30 cellular contexts compared by ENCODE assay signal in the genomic region with DNA sequence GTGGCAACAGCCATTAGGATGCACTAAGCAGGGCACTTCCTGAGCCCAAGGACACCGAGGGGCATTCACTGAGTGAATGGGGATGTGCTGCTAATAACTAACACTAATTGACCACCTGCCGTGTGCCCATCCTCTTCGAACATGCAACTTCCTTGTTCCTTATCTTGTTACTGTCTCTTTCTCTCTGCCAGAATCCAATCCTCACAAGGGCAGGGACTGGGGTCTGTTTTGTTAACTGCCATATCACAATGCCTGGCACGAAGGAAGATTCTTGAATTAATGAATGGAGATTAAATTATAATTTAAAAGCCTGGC. TPM values are rescaled to one million over a fixed set of nuclear protein-coding genes. Genes with fewer than 3 reads are reported as not detected.
DNase-seq lines count a peak whose midpoint lies in the region; ATAC-seq and TF ChIP-seq lines count a peak whose summit lies in the region.
"Had no signal": no experiment of that assay in that cellular context is flagged by ENCODE, and none has a peak within 500 bp of the region (broad histone marks: within the 10 kb centered on the region; RNA-seq: fewer than 3 reads in every experiment).

No MANE protein-coding gene starts in this region.

- no peak overlapping the region for H3K27ac Mint-ChIP-seq in activated CD8-positive, alpha-beta T cell treated with anti-CD3 and anti-CD28 coated beads for 36 hours
- no peak overlapping the region for H3K27ac Mint-ChIP-seq in activated CD8-positive, alpha-beta T cell treated with anti-CD3 and anti-CD28 coated beads, Interleukin-2, amount 10 ng/mL, durations not matched to agents 7 days and 5 days
- no peak overlapping the region for H3K27ac Mint-ChIP-seq in glutamatergic neuron (ENCODE audit: unreplicated experiment)
- H3K27ac Mint-ChIP-seq: activated CD4-positive, alpha-beta T cell treated with anti-CD3 and anti-CD28 coated beads, Interleukin-2, amount 10 ng/mL, durations not matched to agents 7 days and 5 days; brain; mesothelial cell of epicardium; T-helper 1 cell treated with Interleukin-12 subunit alpha and Interleukin-12 subunit beta and Interleukin-4 antibody, amounts not matched to agents 30 μg/mL and 1 μg/mL, for 36 hours had no signal

- CTCF ChIA-PET in activated CD8-positive, alpha-beta T cell treated with anti-CD3 and anti-CD28 coated beads for 36 hours (lab: Charles Lee): no interaction called here
- CTCF ChIA-PET in activated CD8-positive, alpha-beta T cell treated with anti-CD3 and anti-CD28 coated beads, Interleukin-2, amount 10 ng/mL, durations not matched to agents 7 days and 5 days (lab: Charles Lee): no interaction called here

- H3K79me2 ChIP-seq in osteoblast (ENCODE audit: insufficient read depth, low read length): no peaks in the 10 kb centered on the region
- H3K79me2 ChIP-seq: parathyroid adenoma had no signal

- H2AFZ ChIP-seq in osteoblast (ENCODE audit: low read length): no peak overlapping the region
- H2AFZ ChIP-seq: parathyroid adenoma had no signal

- no peaks in the 10 kb centered on the region for H3K9me3 ChIP-seq in HUES64 (ENCODE audit: insufficient read depth, low read depth, low read length)
- no peaks in the 10 kb centered on the region for H3K9me3 ChIP-seq in osteoblast (ENCODE audit: low read depth, low read length)
- no peaks in the 10 kb centered on the region for H3K9me3 ChIP-seq in uterus
- no peaks in the 10 kb centered on the region for H3K9me3 ChIP-seq in mucosa of descending colon
- H3K9me3 ChIP-seq: left lung, right lobe of liver had no signal

- no peak for TF ChIP-seq POLR2A in uterus (IDR thresholded peaks at IDR 0.05)

- no peak overlapping the region for H3K27ac ChIP-seq in HUES64 (ENCODE audit: low read depth, low read length)
- no peak overlapping the region for H3K27ac ChIP-seq in osteoblast (ENCODE audit: low read depth, low read length)
- no peak overlapping the region for H3K27ac ChIP-seq in uterus
- H3K27ac ChIP-seq: epithelial cell of prostate, HL-60, left lung, parathyroid adenoma, right lobe of liver had no signal

- H3K4me2 ChIP-seq in osteoblast (ENCODE audit: insufficient read depth, low read length): no peak overlapping the region

- ATAC-seq in activated CD8-positive, alpha-beta T cell treated with anti-CD3 and anti-CD28 coated beads for 36 hours: no peak
- ATAC-seq in activated CD8-positive, alpha-beta T cell treated with anti-CD3 and anti-CD28 coated beads, Interleukin-2, amount 10 ng/mL, durations not matched to agents 7 days and 5 days: no peak
- ATAC-seq in mucosa of descending colon: no peak
- ATAC-seq: HCT116, left lung, right lobe of liver had no signal

- no peak for TF ChIP-seq CTCF in activated CD8-positive, alpha-beta T cell treated with anti-CD3 and anti-CD28 coated beads for 36 hours (IDR thresholded peaks at IDR 0.05)
- TF ChIP-seq CTCF in glutamatergic neuron (IDR thresholded peaks at IDR 0.05; ENCODE audit: partially characterized antibody, unreplicated experiment): no peak
- TF ChIP-seq CTCF in osteoblast (IDR thresholded peaks at IDR 0.05; ENCODE audit: extremely low read depth, low read depth, low read length): no peak
- TF ChIP-seq CTCF in uterus (IDR thresholded peaks at IDR 0.05): no peak
- no peak for TF ChIP-seq CTCF in mucosa of descending colon (IDR thresholded peaks at IDR 0.05)

- no peak overlapping the region for H3K9ac ChIP-seq in HUES64 (ENCODE audit: low read depth, low read length)
- H3K9ac ChIP-seq: parathyroid adenoma had no signal

- H3K27me3 Mint-ChIP-seq in activated CD8-positive, alpha-beta T cell treated with anti-CD3 and anti-CD28 coated beads for 36 hours: peaks cover 28% of the 10 kb centered on the region
- H3K27me3 Mint-ChIP-seq in activated CD8-positive, alpha-beta T cell treated with anti-CD3 and anti-CD28 coated beads, Interleukin-2, amount 10 ng/mL, durations not matched to agents 7 days and 5 days (ENCODE audit: low read depth): peaks cover 26% of the 10 kb centered on the region
- peaks cover 9% of the 10 kb centered on the region for H3K27me3 Mint-ChIP-seq in glutamatergic neuron (ENCODE audit: unreplicated experiment)

- peaks cover 23% of the 10 kb centered on the region for H3K36me3 Mint-ChIP-seq in activated CD8-positive, alpha-beta T cell treated with anti-CD3 and anti-CD28 coated beads for 36 hours (ENCODE audit: low read depth)
- peaks cover 10% of the 10 kb centered on the region for H3K36me3 Mint-ChIP-seq in activated CD8-positive, alpha-beta T cell treated with anti-CD3 and anti-CD28 coated beads, Interleukin-2, amount 10 ng/mL, durations not matched to agents 7 days and 5 days (ENCODE audit: low read depth)
- peaks cover 3% of the 10 kb centered on the region for H3K36me3 Mint-ChIP-seq in glutamatergic neuron (ENCODE audit: unreplicated experiment)

- H4K20me1 ChIP-seq in osteoblast (ENCODE audit: insufficient read depth, low read length): no peaks in the 10 kb centered on the region

- H3K4me3 Mint-ChIP-seq in activated CD8-positive, alpha-beta T cell treated with anti-CD3 and anti-CD28 coated beads for 36 hours: peak overlapping the region; percentile 52
- H3K4me3 Mint-ChIP-seq in activated CD8-positive, alpha-beta T cell treated with anti-CD3 and anti-CD28 coated beads, Interleukin-2, amount 10 ng/mL, durations not matched to agents 7 days and 5 days: no peak overlapping the region
- H3K4me3 Mint-ChIP-seq in glutamatergic neuron (ENCODE audit: unreplicated experiment): peak overlapping the region; percentile 71
- H3K4me3 Mint-ChIP-seq: activated CD4-positive, alpha-beta T cell treated with anti-CD3 and anti-CD28 coated beads, Interleukin-2, amount 10 ng/mL, durations not matched to agents 7 days and 5 days; brain; mesothelial cell of epicardium; T-helper 1 cell treated with Interleukin-12 subunit alpha and Interleukin-12 subunit beta and Interleukin-4 antibody, amounts not matched to agents 30 μg/mL and 1 μg/mL, for 36 hours had no signal

- H3K4me1 ChIP-seq in HUES64 (ENCODE audit: insufficient read depth, low read length) (no peaks in the 10 kb centered on the region), osteoblast (ENCODE audit: insufficient read depth, low read length) (no peaks in the 10 kb centered on the region), uterus (no peaks in the 10 kb centered on the region), mucosa of descending colon (ENCODE audit: low read depth) (no peaks in the 10 kb centered on the region)
- H3K4me1 ChIP-seq: left lung, parathyroid adenoma, right lobe of liver had no signal

- H3K36me3 ChIP-seq in HUES64 (ENCODE audit: insufficient read depth, low read length): peaks cover 17% of the 10 kb centered on the region
- H3K36me3 ChIP-seq in osteoblast (ENCODE audit: insufficient read depth, low read length): no peaks in the 10 kb centered on the region
- H3K36me3 ChIP-seq in uterus: no peaks in the 10 kb centered on the region
- no peaks in the 10 kb centered on the region for H3K36me3 ChIP-seq in mucosa of descending colon (ENCODE audit: low read depth)
- H3K36me3 ChIP-seq: right lobe of liver had no signal

- POLR2A ChIA-PET in activated CD8-positive, alpha-beta T cell treated with anti-CD3 and anti-CD28 coated beads for 36 hours (lab: Charles Lee): no interaction called here
- POLR2A ChIA-PET in activated CD8-positive, alpha-beta T cell treated with anti-CD3 and anti-CD28 coated beads, Interleukin-2, amount 10 ng/mL, durations not matched to agents 7 days and 5 days (lab: Charles Lee): no interaction called here

- peaks cover 6% of the 10 kb centered on the region for H3K4me1 Mint-ChIP-seq in activated CD8-positive, alpha-beta T cell treated with anti-CD3 and anti-CD28 coated beads for 36 hours (ENCODE audit: low read depth)
- peaks cover 3% of the 10 kb centered on the region for H3K4me1 Mint-ChIP-seq in activated CD8-positive, alpha-beta T cell treated with anti-CD3 and anti-CD28 coated beads, Interleukin-2, amount 10 ng/mL, durations not matched to agents 7 days and 5 days (ENCODE audit: low read depth)
- H3K4me1 Mint-ChIP-seq in glutamatergic neuron (ENCODE audit: low read depth, unreplicated experiment): peaks cover 1% of the 10 kb centered on the region
- H3K4me1 Mint-ChIP-seq: mesothelial cell of epicardium had no signal

- H3K4me3 ChIP-seq in HUES64 (ENCODE audit: low read length): peak overlapping the region; percentile 12; the same call in 1 of the 2 replicates
- H3K4me3 ChIP-seq in osteoblast (ENCODE audit: insufficient read depth, low read length): no peak overlapping the region
- no peak overlapping the region for H3K4me3 ChIP-seq in uterus
- H3K4me3 ChIP-seq in mucosa of descending colon: no peak overlapping the region
- H3K4me3 ChIP-seq: left lung, right lobe of liver had no signal

- H3K27me3 ChIP-seq in HUES64 (ENCODE audit: insufficient read depth, low read length) (peaks cover 33% of the 10 kb centered on the region), osteoblast (ENCODE audit: insufficient read depth, low read length) (peaks cover 6% of the 10 kb centered on the region), uterus (no peaks in the 10 kb centered on the region)
- H3K27me3 ChIP-seq: right lobe of liver had no signal

- WGBS in HUES64: 37% methylated on average over 3 of the region's 4 CpGs

- intact Hi-C loops in activated CD8-positive, alpha-beta T cell treated with anti-CD3 and anti-CD28 coated beads for 36 hours (cut with micrococcal nuclease): no loop called here
- intact Hi-C loops in uterus (cut with DNase I; ENCODE audit: low total_unique reads): no loop called here
- intact Hi-C loops in mucosa of descending colon (cut with DNase I, micrococcal nuclease): no loop called here

- DNase-seq in activated CD8-positive, alpha-beta T cell treated with anti-CD3 and anti-CD28 coated beads for 36 hours: no peak
- no peak for DNase-seq in activated CD8-positive, alpha-beta T cell treated with anti-CD3 and anti-CD28 coated beads, Interleukin-2, amount 10 ng/mL, durations not matched to agents 7 days and 5 days
- DNase-seq in glutamatergic neuron: no peak
- DNase-seq in osteoblast (ENCODE audit: insufficient read length, low spot score, missing footprints): peak; percentile 73
- no peak for DNase-seq in uterus
- no peak for DNase-seq in stimulated activated CD4-positive, alpha-beta T cell treated with anti-CD3 and anti-CD28 coated beads, Interleukin-4, amount 100 ng/mL, for 1 hour
- no peak for DNase-seq in mucosa of descending colon
- DNase-seq: 8988T; activated CD4-positive, alpha-beta T cell treated with anti-CD3 and anti-CD28 coated beads, Interleukin-2, amount 10 ng/mL, durations not matched to agents 7 days and 5 days; AML-193; COR-L47; left lung; NCI-H1105; NCI-H2029 treated with DMSO at 0.1 percent for 48 hours; NCI-H345; NCI-H748 treated with DMSO at 0.1 percent for 48 hours; right lobe of liver; RPMI8226 had no signal

- H3K9me3 Mint-ChIP-seq in activated CD8-positive, alpha-beta T cell treated with anti-CD3 and anti-CD28 coated beads for 36 hours: no peaks in the 10 kb centered on the region
- no peaks in the 10 kb centered on the region for H3K9me3 Mint-ChIP-seq in activated CD8-positive, alpha-beta T cell treated with anti-CD3 and anti-CD28 coated beads, Interleukin-2, amount 10 ng/mL, durations not matched to agents 7 days and 5 days (ENCODE audit: insufficient read depth)
- H3K9me3 Mint-ChIP-seq in glutamatergic neuron (ENCODE audit: unreplicated experiment): peaks cover 1% of the 10 kb centered on the region
- H3K9me3 Mint-ChIP-seq: activated CD4-positive, alpha-beta T cell treated with anti-CD3 and anti-CD28 coated beads, Interleukin-2, amount 10 ng/mL, durations not matched to agents 7 days and 5 days; T-helper 1 cell treated with Interleukin-12 subunit alpha and Interleukin-12 subunit beta and Interleukin-4 antibody, amounts not matched to agents 30 μg/mL and 1 μg/mL, for 36 hours had no signal

RNA-seq across cellular contexts. Expression of a gene that starts 1.3 kb away (rescaled TPM):
- total RNA-seq in activated CD8-positive, alpha-beta T cell treated with anti-CD3 and anti-CD28 coated beads for 36 hours: not detected
- not detected for total RNA-seq in activated CD8-positive, alpha-beta T cell treated with anti-CD3 and anti-CD28 coated beads, Interleukin-2, amount 10 ng/mL, durations not matched to agents 7 days and 5 days
- polyA plus RNA-seq in HUES64 (2013, experiment 1 of 2): not detected
- polyA plus RNA-seq in HUES64 (2013, experiment 2 of 2): not detected
- total RNA-seq in glutamatergic neuron (ENCODE audit: unreplicated experiment): not detected
- total RNA-seq in osteoblast: not detected in 2 replicates
- total RNA-seq in uterus: under 1 TPM in 2 of 4 donors, not detected in 2; 0.41 to 0.46 TPM
- under 1 TPM in 1 of 3 donors, not detected in 2; 0.38 TPM for total RNA-seq in mucosa of descending colon
- total RNA-seq: activated CD4-positive, alpha-beta T cell treated with anti-CD3 and anti-CD28 coated beads, Interleukin-2, amount 10 ng/mL, durations not matched to agents 7 days and 5 days; left lung; right lobe of liver; ureter had no signal
- polyA plus RNA-seq: adipose tissue had no signal

RNA-seq across cellular contexts. Expression of a gene that starts 7.8 kb away (rescaled TPM):
- total RNA-seq in activated CD8-positive, alpha-beta T cell treated with anti-CD3 and anti-CD28 coated beads for 36 hours: 1 to 10 TPM; 1.1 to 1.4 TPM
- not detected for total RNA-seq in activated CD8-positive, alpha-beta T cell treated with anti-CD3 and anti-CD28 coated beads, Interleukin-2, amount 10 ng/mL, durations not matched to agents 7 days and 5 days
- polyA plus RNA-seq in HUES64 (2013, experiment 1 of 2): 3.6 TPM
- 3.9 TPM for polyA plus RNA-seq in HUES64 (2013, experiment 2 of 2)
- total RNA-seq in glutamatergic neuron (ENCODE audit: unreplicated experiment) (127 TPM), osteoblast (not detected in 2 replicates), uterus (10 to 100 TPM in 1 of 4 donors, 1 to 10 TPM in 2, not detected in 1; 3.0 to 15.9 (median 3.4) TPM), mucosa of descending colon (10 to 100 TPM; 11.1 to 19.7 (median 13.8) TPM)

RNA-seq across cellular contexts. Expression of a gene that starts 25.7 kb away (rescaled TPM):
- total RNA-seq in activated CD8-positive, alpha-beta T cell treated with anti-CD3 and anti-CD28 coated beads for 36 hours: 10 to 100 TPM; 51.2 to 54.5 TPM
- total RNA-seq in activated CD8-positive, alpha-beta T cell treated with anti-CD3 and anti-CD28 coated beads, Interleukin-2, amount 10 ng/mL, durations not matched to agents 7 days and 5 days: 10 to 100 TPM; 77.3 to 88.9 TPM
- polyA plus RNA-seq in HUES64 (2013, experiment 1 of 2): 41.8 TPM
- polyA plus RNA-seq in HUES64 (2013, experiment 2 of 2): 45.6 TPM
- total RNA-seq in glutamatergic neuron (ENCODE audit: unreplicated experiment): 264 TPM
- 30.1 and 30.4 TPM in 2 replicates for total RNA-seq in osteoblast
- total RNA-seq in uterus: 100 to 1,000 TPM in 3 of 4 donors, 10 to 100 TPM in 1; 25.0 to 160 (median 123) TPM
- total RNA-seq in mucosa of descending colon: 100 to 1,000 TPM in 1 of 3 donors, 10 to 100 TPM in 2; 83.2 to 111 (median 99.6) TPM

RNA-seq across cellular contexts. Expression of a gene that starts 41.2 kb away (rescaled TPM):
- total RNA-seq in activated CD8-positive, alpha-beta T cell treated with anti-CD3 and anti-CD28 coated beads for 36 hours: not detected
- total RNA-seq in activated CD8-positive, alpha-beta T cell treated with anti-CD3 and anti-CD28 coated beads, Interleukin-2, amount 10 ng/mL, durations not matched to agents 7 days and 5 days: not detected
- polyA plus RNA-seq in HUES64 (2013, experiment 1 of 2): not detected
- polyA plus RNA-seq in HUES64 (2013, experiment 2 of 2): not detected
- total RNA-seq in glutamatergic neuron (ENCODE audit: unreplicated experiment) (not detected), osteoblast (not detected in 2 replicates), uterus (under 1 TPM in 1 of 4 donors, not detected in 3; 0.35 TPM), mucosa of descending colon (under 1 TPM in 1 of 3 donors, not detected in 2; 0.32 TPM)
- total RNA-seq: activated CD4-positive, alpha-beta T cell treated with anti-CD3 and anti-CD28 coated beads, Interleukin-2, amount 10 ng/mL, durations not matched to agents 7 days and 5 days; chondrocyte; mesothelial cell of epicardium; ureter had no signal
- polyA plus RNA-seq: neural cell had no signal
